In the genomic region with DNA sequence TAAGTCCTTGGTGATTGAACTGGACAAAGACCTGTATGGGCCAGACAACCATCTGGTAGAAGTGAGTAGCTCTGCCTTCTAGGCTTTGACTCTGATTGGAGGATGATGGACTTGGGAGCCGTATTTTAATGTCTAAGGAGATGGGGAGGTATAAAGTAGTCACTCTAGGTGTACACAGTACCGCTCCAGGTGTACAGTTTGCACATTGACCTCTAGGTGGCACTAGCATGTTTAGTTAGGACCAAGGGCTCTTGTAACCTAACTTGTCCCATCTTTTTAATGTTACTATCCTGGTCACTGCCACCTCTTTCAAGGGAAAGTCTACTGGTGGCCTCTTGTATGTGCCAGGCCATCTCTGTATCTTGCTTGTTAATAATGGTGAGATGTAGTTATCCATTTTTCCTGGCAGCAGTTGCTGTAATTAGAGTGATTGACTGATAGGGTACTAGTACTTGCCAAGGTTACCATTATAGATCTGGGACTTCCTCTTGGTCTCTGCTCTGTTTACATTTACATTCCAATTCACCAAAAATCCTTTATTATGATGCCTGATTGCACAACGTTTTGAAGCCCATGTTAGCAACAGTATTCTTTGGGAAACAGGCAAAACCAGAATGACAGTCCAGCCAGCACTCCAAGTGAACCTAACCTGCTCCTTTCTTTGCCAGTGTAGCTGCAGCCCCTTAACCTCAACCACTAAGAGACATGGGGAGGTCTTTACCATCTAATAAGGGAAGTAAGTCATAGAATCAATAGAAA, we compare ENCODE assay signal across 1 cellular context.
TF ChIP-seq lines count a peak whose summit lies in the region.

No MANE protein-coding gene starts in this region.

TF ChIP-seq in K562, 482 proteins besides CTCF, POLR2A, EP300 and RAD21:
- TF ChIP-seq MAZ (CRISPR knock-in tag; conservative IDR thresholded peaks at IDR 0.05 in 1 of 2, IDR thresholded peaks at IDR 0.05 in 1 of 2) (no peak), SMC3 (conservative IDR thresholded peaks at IDR 0.05; ENCODE audit: insufficient read depth, low read depth, low read length) (peak; percentile 41; the same call in 1 of the 2 replicates), CEBPB (tag; IDR thresholded peaks at IDR 0.05) (0 out of 2 replicates have a peak, but pooled peaks have one; percentile 25), TGIF2 (CRISPR knock-in tag; IDR thresholded peaks at IDR 0.05) (no peak), RB1 (IDR thresholded peaks at IDR 0.05; ENCODE audit: low read depth) (peak; percentile 37; the same call in 1 of the 2 replicates), ZNF780A (CRISPR knock-in tag; IDR thresholded peaks at IDR 0.05) (no peak), CTBP1 (IDR thresholded peaks at IDR 0.05; ENCODE audit: borderline replicate concordance) (peak; percentile 51; the same call in 1 of the 2 replicates), RCOR1 (IDR thresholded peaks at IDR 0.05; ENCODE audit: borderline replicate concordance in 1 of 2, low read depth in 2 of 2, low read length in 2 of 2) (peak in 1 of 2 experiments; percentile 19; a peak in 1 of 4 replicates), ZNF431 (CRISPR knock-in tag; IDR thresholded peaks at IDR 0.05) (no peak), MTF1 (CRISPR knock-in tag; IDR thresholded peaks at IDR 0.05; ENCODE audit: borderline replicate concordance) (no peak), HSF4 (CRISPR knock-in tag; IDR thresholded peaks at IDR 0.05; ENCODE audit: borderline replicate concordance) (no peak), KLF16 (IDR thresholded peaks at IDR 0.05) (0 out of 2 replicates have a peak, but pooled peaks have one; percentile 42), SMARCB1 (IDR thresholded peaks at IDR 0.05; ENCODE audit: insufficient read length, low read depth) (no peak)
- TF ChIP-seq, protein P1, sequence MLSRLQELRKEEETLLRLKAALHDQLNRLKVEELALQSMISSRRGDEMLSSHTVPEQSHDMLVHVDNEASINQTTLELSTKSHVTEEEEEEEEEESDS (CRISPR knock-in tag; IDR thresholded peaks at IDR 0.05) = no peak
- TF ChIP-seq, protein P2, sequence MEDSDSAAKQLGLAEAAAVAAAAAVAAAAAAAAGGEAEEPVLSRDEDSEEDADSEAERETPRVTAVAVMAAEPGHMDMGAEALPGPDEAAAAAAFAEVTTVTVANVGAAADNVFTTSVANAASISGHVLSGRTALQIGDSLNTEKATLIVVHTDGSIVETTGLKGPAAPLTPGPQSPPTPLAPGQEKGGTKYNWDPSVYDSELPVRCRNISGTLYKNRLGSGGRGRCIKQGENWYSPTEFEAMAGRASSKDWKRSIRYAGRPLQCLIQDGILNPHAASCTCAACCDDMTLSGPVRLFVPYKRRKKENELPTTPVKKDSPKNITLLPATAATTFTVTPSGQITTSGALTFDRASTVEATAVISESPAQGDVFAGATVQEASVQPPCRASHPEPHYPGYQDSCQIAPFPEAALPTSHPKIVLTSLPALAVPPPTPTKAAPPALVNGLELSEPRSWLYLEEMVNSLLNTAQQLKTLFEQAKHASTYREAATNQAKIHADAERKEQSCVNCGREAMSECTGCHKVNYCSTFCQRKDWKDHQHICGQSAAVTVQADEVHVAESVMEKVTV (CRISPR knock-in tag; IDR thresholded peaks at IDR 0.05) = 0 out of 2 replicates have a peak, but pooled peaks have one; percentile 23
- TF ChIP-seq, protein P3, sequence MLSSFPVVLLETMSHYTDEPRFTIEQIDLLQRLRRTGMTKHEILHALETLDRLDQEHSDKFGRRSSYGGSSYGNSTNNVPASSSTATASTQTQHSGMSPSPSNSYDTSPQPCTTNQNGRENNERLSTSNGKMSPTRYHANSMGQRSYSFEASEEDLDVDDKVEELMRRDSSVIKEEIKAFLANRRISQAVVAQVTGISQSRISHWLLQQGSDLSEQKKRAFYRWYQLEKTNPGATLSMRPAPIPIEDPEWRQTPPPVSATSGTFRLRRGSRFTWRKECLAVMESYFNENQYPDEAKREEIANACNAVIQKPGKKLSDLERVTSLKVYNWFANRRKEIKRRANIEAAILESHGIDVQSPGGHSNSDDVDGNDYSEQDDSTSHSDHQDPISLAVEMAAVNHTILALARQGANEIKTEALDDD (IDR thresholded peaks at IDR 0.05) = peak; percentile 48; the same call in 1 of the 2 replicates
